In genomic region chr20:44911264-44911921, GRCh38 we compare ENCODE assay signal across 8 cellular contexts. TPM values are rescaled to one million over a fixed set of nuclear protein-coding genes. Genes with fewer than 3 reads are reported as not detected.
A peak's percentile ranks its signal among the peaks of the same experiment; 100 is the strongest.
DNase-seq lines count a peak whose midpoint lies in the region; ATAC-seq and TF ChIP-seq lines count a peak whose summit lies in the region.

No MANE protein-coding gene starts in this region.

- H3K4me1 Mint-ChIP-seq in CD4-positive, alpha-beta T cell (ENCODE audit: low read depth) = peaks cover 38% of the 10 kb centered on the region
- peaks cover 33% of the 10 kb centered on the region for H3K4me1 Mint-ChIP-seq in activated naive CD8-positive, alpha-beta T cell treated with anti-CD3 and anti-CD28 coated beads, Interleukin-2, amount 10 ng/mL, durations not matched to agents 7 days and 5 days
- peaks cover 45% of the 10 kb centered on the region for H3K4me1 Mint-ChIP-seq in stimulated activated naive CD8-positive, alpha-beta T cell treated with anti-CD3 and anti-CD28 coated beads, Interleukin-15, amount 100 ng/mL, for 72 hours

- DNase-seq in CD4-positive, alpha-beta T cell = peak in 9 of 10 experiments; percentile 16 to 56 (median 35)
- DNase-seq in HFF-Myc (ENCODE audit: extremely low read depth, low read depth) = no peak
- peak; percentile 31 to 68 for DNase-seq in SJSA1 (ENCODE audit: low read depth in 1 of 2, low spot score in 2 of 2)
- peak; percentile 71 for DNase-seq in activated naive CD8-positive, alpha-beta T cell treated with anti-CD3 and anti-CD28 coated beads, Interleukin-2, amount 10 ng/mL, durations not matched to agents 7 days and 5 days
- DNase-seq in kidney tubule cell (ENCODE audit: low spot score) = peak; percentile 82
- peak; percentile 53 to 67 for DNase-seq in stimulated activated naive CD8-positive, alpha-beta T cell treated with anti-CD3 and anti-CD28 coated beads, Interleukin-15, amount 100 ng/mL, for 72 hours

- H3K27me3 ChIP-seq in CD4-positive, alpha-beta T cell (ENCODE audit: control insufficient read depth, insufficient read depth, low read length) = no peaks in the 10 kb centered on the region
- no peaks in the 10 kb centered on the region for H3K27me3 ChIP-seq in SJSA1 (replicated peaks)

- POLR2A ChIA-PET in CD4-positive, alpha-beta T cell (lab: Charles Lee) = interaction anchor here (1.0 to 5.3 kb wide), 3 partner anchors 22 to 49 kb away, joined by 4 to 24 read pairs (median 9); partner anchors contain the start of genes TOMM34 and YWHAB
- POLR2A ChIA-PET in activated naive CD8-positive, alpha-beta T cell treated with anti-CD3 and anti-CD28 coated beads, Interleukin-2, amount 10 ng/mL, durations not matched to agents 7 days and 5 days (lab: Charles Lee) = interaction anchor here (0.7 to 1.0 kb wide), 2 partner anchors 11 to 26 kb away, joined by 3 to 4 read pairs; partner anchors contain the start of gene YWHAB

- H3K9me3 Mint-ChIP-seq in CD4-positive, alpha-beta T cell = no peaks in the 10 kb centered on the region
- H3K9me3 Mint-ChIP-seq in activated naive CD8-positive, alpha-beta T cell treated with anti-CD3 and anti-CD28 coated beads, Interleukin-2, amount 10 ng/mL, durations not matched to agents 7 days and 5 days = no peaks in the 10 kb centered on the region
- H3K9me3 Mint-ChIP-seq in stimulated activated naive CD8-positive, alpha-beta T cell treated with anti-CD3 and anti-CD28 coated beads, Interleukin-15, amount 100 ng/mL, for 72 hours = no peaks in the 10 kb centered on the region

- H3K4me1 ChIP-seq in SJSA1 (replicated peaks) = peaks cover 16% of the 10 kb centered on the region

- peak; percentile 63 for TF ChIP-seq CTCF in CD4-positive, alpha-beta T cell (IDR thresholded peaks at IDR 0.05)
- peak; percentile 53 for TF ChIP-seq CTCF in HFF-Myc (IDR thresholded peaks at IDR 0.05; ENCODE audit: low read depth, low read length, missing control alignments)

- peak overlapping the region; percentile 63 for H3K4me3 Mint-ChIP-seq in CD4-positive, alpha-beta T cell
- peak overlapping the region; percentile 61 for H3K4me3 Mint-ChIP-seq in activated naive CD8-positive, alpha-beta T cell treated with anti-CD3 and anti-CD28 coated beads, Interleukin-2, amount 10 ng/mL, durations not matched to agents 7 days and 5 days
- H3K4me3 Mint-ChIP-seq in stimulated activated naive CD8-positive, alpha-beta T cell treated with anti-CD3 and anti-CD28 coated beads, Interleukin-15, amount 100 ng/mL, for 72 hours = peak overlapping the region; percentile 69

- peak overlapping the region; percentile 69 for H3K27ac Mint-ChIP-seq in CD4-positive, alpha-beta T cell
- peak overlapping the region; percentile 48 for H3K27ac Mint-ChIP-seq in activated naive CD8-positive, alpha-beta T cell treated with anti-CD3 and anti-CD28 coated beads, Interleukin-2, amount 10 ng/mL, durations not matched to agents 7 days and 5 days
- peak overlapping the region; percentile 93 to 95 for H3K27ac Mint-ChIP-seq in stimulated activated naive CD8-positive, alpha-beta T cell treated with anti-CD3 and anti-CD28 coated beads, Interleukin-15, amount 100 ng/mL, for 72 hours

- H3K27ac ChIP-seq in CD4-positive, alpha-beta T cell (ENCODE audit: low read depth, low read length) = no peak overlapping the region
- H3K27ac ChIP-seq in SJSA1 = no peak overlapping the region

- ATAC-seq in CD4-positive, alpha-beta T cell (ENCODE audit: poor library complexity) = no peak
- no peak for ATAC-seq in activated naive CD8-positive, alpha-beta T cell treated with anti-CD3 and anti-CD28 coated beads, Interleukin-2, amount 10 ng/mL, durations not matched to agents 7 days and 5 days (ENCODE audit: low read depth)
- ATAC-seq in stimulated activated naive CD8-positive, alpha-beta T cell treated with anti-CD3 and anti-CD28 coated beads, Interleukin-15, amount 100 ng/mL, for 72 hours = no peak
- ATAC-seq in GM21390 (IDR thresholded peaks at IDR 0.05; ENCODE audit: unreplicated experiment) (no peak), HG03439 (IDR thresholded peaks at IDR 0.05; ENCODE audit: unreplicated experiment) (no peak)

- CTCF ChIA-PET in CD4-positive, alpha-beta T cell (lab: Charles Lee) = no interaction called here

- H3K9me3 ChIP-seq in CD4-positive, alpha-beta T cell (ENCODE audit: control insufficient read depth, low read length) = no peaks in the 10 kb centered on the region
- no peaks in the 10 kb centered on the region for H3K9me3 ChIP-seq in SJSA1 (replicated peaks)

- H3K4me3 ChIP-seq in HFF-Myc (replicated peaks; ENCODE audit: low read depth, low read length) (no peak overlapping the region), SJSA1 (no peak overlapping the region)

- intact Hi-C loops in CD4-positive, alpha-beta T cell (cut with DNase I, micrococcal nuclease) = loop anchor here in 1 of 2 experiments (2.0 to 5.0 kb wide), 3 partner anchors 51 to 379 kb away; partner anchors contain the start of gene TOMM34

- H3K27me3 Mint-ChIP-seq in CD4-positive, alpha-beta T cell = no peaks in the 10 kb centered on the region
- no peaks in the 10 kb centered on the region for H3K27me3 Mint-ChIP-seq in activated naive CD8-positive, alpha-beta T cell treated with anti-CD3 and anti-CD28 coated beads, Interleukin-2, amount 10 ng/mL, durations not matched to agents 7 days and 5 days
- H3K27me3 Mint-ChIP-seq in stimulated activated naive CD8-positive, alpha-beta T cell treated with anti-CD3 and anti-CD28 coated beads, Interleukin-15, amount 100 ng/mL, for 72 hours = no peaks in the 10 kb centered on the region

- H3K36me3 ChIP-seq in SJSA1 = peaks cover 46% of the 10 kb centered on the region

- peaks cover 43% of the 10 kb centered on the region for H3K36me3 Mint-ChIP-seq in CD4-positive, alpha-beta T cell (ENCODE audit: low read depth)
- H3K36me3 Mint-ChIP-seq in activated naive CD8-positive, alpha-beta T cell treated with anti-CD3 and anti-CD28 coated beads, Interleukin-2, amount 10 ng/mL, durations not matched to agents 7 days and 5 days = peaks cover 17% of the 10 kb centered on the region

RNA-seq across cellular contexts. Expression of gene PABPC1L, which starts 1.5 kb away (rescaled TPM):
- 10 to 100 TPM; 22.8 to 27.5 TPM for total RNA-seq in CD4-positive, alpha-beta T cell
- 3.9 and 4.8 TPM in 2 replicates for total RNA-seq in SJSA1 (2014; rRNA removed; shearing (Covaris generic))
- 10 to 100 TPM; 87.0 to 90.2 TPM for total RNA-seq in activated naive CD8-positive, alpha-beta T cell treated with anti-CD3 and anti-CD28 coated beads, Interleukin-2, amount 10 ng/mL, durations not matched to agents 7 days and 5 days

RNA-seq across cellular contexts. Expression of gene YWHAB, which starts 25.9 kb away (rescaled TPM):
- total RNA-seq in CD4-positive, alpha-beta T cell = 100 to 1,000 TPM; 163 to 167 TPM
- 84.0 and 95.5 TPM in 2 replicates for total RNA-seq in SJSA1 (2014; rRNA removed; shearing (Covaris generic))
- total RNA-seq in activated naive CD8-positive, alpha-beta T cell treated with anti-CD3 and anti-CD28 coated beads, Interleukin-2, amount 10 ng/mL, durations not matched to agents 7 days and 5 days = 100 to 1,000 TPM; 206 to 209 TPM

RNA-seq across cellular contexts. Expression of gene TOMM34, which starts 48.8 kb away (rescaled TPM):
- total RNA-seq in CD4-positive, alpha-beta T cell = 1 to 10 TPM; 5.6 to 5.9 TPM
- 20.3 and 33.7 TPM in 2 replicates for total RNA-seq in SJSA1 (2014; rRNA removed; shearing (Covaris generic))
- 10 to 100 TPM; 14.4 to 15.4 TPM for total RNA-seq in activated naive CD8-positive, alpha-beta T cell treated with anti-CD3 and anti-CD28 coated beads, Interleukin-2, amount 10 ng/mL, durations not matched to agents 7 days and 5 days

RNA-seq across cellular contexts. Expression of gene STK4, which starts 54.9 kb away (rescaled TPM):
- total RNA-seq in CD4-positive, alpha-beta T cell = 100 to 1,000 TPM; 265 to 277 TPM
- 12.6 and 19.5 TPM in 2 replicates for total RNA-seq in SJSA1 (2014; rRNA removed; shearing (Covaris generic))
- 100 to 1,000 TPM; 205 to 229 TPM for total RNA-seq in activated naive CD8-positive, alpha-beta T cell treated with anti-CD3 and anti-CD28 coated beads, Interleukin-2, amount 10 ng/mL, durations not matched to agents 7 days and 5 days
